In the genomic region with DNA sequence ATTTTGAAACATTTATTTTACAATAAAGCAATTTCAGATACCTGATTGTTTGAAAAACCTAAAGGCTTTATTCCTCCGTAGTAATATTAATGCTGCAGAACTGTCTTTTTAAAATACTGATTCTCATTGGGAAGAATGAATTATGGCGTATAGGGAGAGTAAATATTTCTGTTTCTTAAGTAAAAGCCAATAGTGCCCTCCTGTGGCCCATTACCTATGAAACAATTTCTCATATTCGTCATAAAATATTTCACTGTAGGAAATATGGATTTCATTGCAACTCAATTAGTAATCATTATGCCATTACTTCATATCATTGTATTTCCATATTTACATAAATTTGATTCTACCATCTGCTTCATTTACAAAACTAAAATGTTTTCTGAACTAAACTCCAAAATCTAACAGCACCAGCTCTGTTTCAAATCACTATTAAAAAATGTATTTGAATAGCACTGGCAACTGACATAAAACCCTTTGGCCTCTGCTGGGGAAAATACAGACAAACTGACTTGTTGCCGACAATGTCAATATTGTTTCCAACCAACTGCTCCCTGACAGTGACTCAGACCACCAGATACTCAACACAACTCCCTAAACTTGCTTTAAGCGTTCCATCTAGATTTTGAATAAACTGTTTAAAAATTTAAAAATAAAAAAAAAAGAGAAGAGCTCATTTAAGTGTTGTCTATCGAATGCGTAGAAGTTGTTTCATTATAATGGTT, we compare ENCODE assay signal across 11 cellular contexts.
DNase-seq lines count a peak whose midpoint lies in the region; ATAC-seq and TF ChIP-seq lines count a peak whose summit lies in the region.
"Had no signal": no experiment of that assay in that cellular context is flagged by ENCODE, and none has a peak within 500 bp of the region (broad histone marks: within the 10 kb centered on the region; RNA-seq: fewer than 3 reads in every experiment).

No MANE protein-coding gene starts in this region.

- WGBS in right lobe of liver (ENCODE audit: insufficient coverage, low coverage, low lambda C conversion rate, missing lambda C conversion rate) = 57% methylated on average over 7 of the region's 7 CpGs

- no peak for TF ChIP-seq CTCF in Calu3 (IDR thresholded peaks at IDR 0.05; ENCODE audit: unreplicated experiment)
- peak in 3 of 4 donors; percentile 15 to 31 (median 26) for TF ChIP-seq CTCF in right lobe of liver (IDR thresholded peaks at IDR 0.05)
- no peak for TF ChIP-seq CTCF in nephron progenitor cell (IDR thresholded peaks at IDR 0.05)

- H3K9me3 Mint-ChIP-seq in Calu3 (ENCODE audit: low read depth, unreplicated experiment) = no peaks in the 10 kb centered on the region
- no peaks in the 10 kb centered on the region for H3K9me3 Mint-ChIP-seq in nephron progenitor cell
- H3K9me3 Mint-ChIP-seq: activated B cell treated with CpG ODN at 0.5 μM for 24 hours; stimulated activated naive CD8-positive, alpha-beta T cell treated with anti-CD3 and anti-CD28 coated beads, Interleukin-15, Interleukin-2, amounts not matched to agents 100 ng/mL and 50 ng/mL, for 24 hours had no signal

- CTCF ChIA-PET in Calu3 (lab: Charles Lee) = interaction anchor here (0.6 to 0.7 kb wide), 3 partner anchors 118 to 1139 kb away, joined by 3 read pairs; no protein-coding TSS in a partner anchor

- no TSS peak for BruUV-seq in Calu3 (replicated peaks; lab: Mats Ljungman, UMichigan)

- no peak overlapping the region for H3K4me3 ChIP-seq in Jurkat, Clone E6-1 (ENCODE audit: low read length)
- H3K4me3 ChIP-seq in SK-N-MC = no peak overlapping the region
- H3K4me3 ChIP-seq in right lobe of liver = no peak overlapping the region

- no peak overlapping the region for H3K4me3 Mint-ChIP-seq in Calu3 (ENCODE audit: low read depth, unreplicated experiment)
- H3K4me3 Mint-ChIP-seq in nephron progenitor cell = no peak overlapping the region
- H3K4me3 Mint-ChIP-seq: activated B cell treated with CpG ODN at 0.5 μM for 24 hours; stimulated activated naive CD8-positive, alpha-beta T cell treated with anti-CD3 and anti-CD28 coated beads, Interleukin-15, Interleukin-2, amounts not matched to agents 100 ng/mL and 50 ng/mL, for 24 hours had no signal

- H3K27ac Mint-ChIP-seq in Calu3 (ENCODE audit: unreplicated experiment) (no peak overlapping the region), nephron progenitor cell (no peak overlapping the region)
- H3K27ac Mint-ChIP-seq: activated B cell treated with CpG ODN at 0.5 μM for 24 hours; stimulated activated naive CD8-positive, alpha-beta T cell treated with anti-CD3 and anti-CD28 coated beads, Interleukin-15, Interleukin-2, amounts not matched to agents 100 ng/mL and 50 ng/mL, for 24 hours had no signal

- no peaks in the 10 kb centered on the region for H3K36me3 Mint-ChIP-seq in Calu3 (ENCODE audit: insufficient read depth, unreplicated experiment)
- no peaks in the 10 kb centered on the region for H3K36me3 Mint-ChIP-seq in nephron progenitor cell (ENCODE audit: low read depth)

- H3K9me3 ChIP-seq in SK-N-MC (ENCODE audit: low read depth, low read length) = no peaks in the 10 kb centered on the region
- no peaks in the 10 kb centered on the region for H3K9me3 ChIP-seq in right lobe of liver

- H3K27me3 Mint-ChIP-seq in Calu3 (ENCODE audit: unreplicated experiment) (no peaks in the 10 kb centered on the region), nephron progenitor cell (ENCODE audit: low read depth, poor library complexity) (no peaks in the 10 kb centered on the region)
- H3K27me3 Mint-ChIP-seq: activated B cell treated with CpG ODN at 0.5 μM for 24 hours; stimulated activated naive CD8-positive, alpha-beta T cell treated with anti-CD3 and anti-CD28 coated beads, Interleukin-15, Interleukin-2, amounts not matched to agents 100 ng/mL and 50 ng/mL, for 24 hours had no signal

- H3K27ac ChIP-seq in SK-N-MC (peak overlapping the region; percentile 53), right lobe of liver (no peak overlapping the region)

- peaks cover 10% of the 10 kb centered on the region for H3K4me1 Mint-ChIP-seq in Calu3 (ENCODE audit: low read depth, unreplicated experiment)
- H3K4me1 Mint-ChIP-seq in nephron progenitor cell = no peaks in the 10 kb centered on the region
- H3K4me1 Mint-ChIP-seq: activated B cell treated with CpG ODN at 0.5 μM for 24 hours had no signal

- peak; percentile 15 for DNase-seq in Calu3
- peak; percentile 11 for DNase-seq in Jurkat, Clone E6-1 (ENCODE audit: low read depth, low spot score)
- DNase-seq in SK-N-MC (ENCODE audit: low read depth, low spot score) = peak; percentile 66
- no peak for DNase-seq in right lobe of liver
- DNase-seq in left colon = no peak
- no peak for DNase-seq in nephron progenitor cell
- DNase-seq: activated B cell treated with CpG ODN at 0.5 μM for 24 hours; effector CD8-positive, alpha-beta T cell had no signal

- ATAC-seq in right lobe of liver (no peak), GM18505 (IDR thresholded peaks at IDR 0.05; ENCODE audit: unreplicated experiment) (no peak), left colon (no peak), GM21360 (IDR thresholded peaks at IDR 0.05; ENCODE audit: unreplicated experiment) (no peak)

- intact Hi-C loops in Calu3 (cut with micrococcal nuclease; ENCODE audit: unreplicated experiment) (loop anchor here (1.0 to 2.0 kb wide), 2 partner anchors 121 to 396 kb away; no protein-coding TSS in a partner anchor), right lobe of liver (cut with DNase I) (no loop called here), left colon (cut with DNase I, micrococcal nuclease) (loop anchor here in 1 of 2 donors (10.0 kb wide), 1 partner anchor 116 kb away; no protein-coding TSS in a partner anchor)

- TF ChIP-seq POLR2A in right lobe of liver (IDR thresholded peaks at IDR 0.05) = no peak
- TF ChIP-seq POLR2A in GM18505 (IDR thresholded peaks at IDR 0.05; ENCODE audit: borderline replicate concordance, extremely low read depth, insufficient read depth, insufficient read length) = no peak

- no peaks in the 10 kb centered on the region for H3K4me1 ChIP-seq in right lobe of liver

- no peaks in the 10 kb centered on the region for H3K36me3 ChIP-seq in SK-N-MC (ENCODE audit: insufficient read depth, low read length)
- no peaks in the 10 kb centered on the region for H3K36me3 ChIP-seq in right lobe of liver

- no peaks in the 10 kb centered on the region for H3K27me3 ChIP-seq in right lobe of liver

- peak overlapping the region; percentile 17 for H3K9ac ChIP-seq in SK-N-MC (ENCODE audit: insufficient read length)

Comparison
In these comparisons a context has a peak if more than half of its experiments do, and no peak if none do; other contexts are left out.
1. DNase-seq: peak in Calu3 (single experiment), Jurkat, Clone E6-1 (single experiment) and SK-N-MC (single experiment); none in right lobe of liver (0 of 3), left colon (0 of 2) and nephron progenitor cell (single experiment).
2. CTCF ChIP-seq: peak in right lobe of liver (3 of 4); none in Calu3 (single experiment) and nephron progenitor cell (single experiment).